Comparison of ENCODE assay signal across 10 cellular contexts in genomic region chr2:230650585-230651137, GRCh38.
DNase-seq lines count a peak whose midpoint lies in the region; ATAC-seq and FAIRE-seq lines count a peak whose summit lies in the region.
"Had no signal": no experiment of that assay in that cellular context is flagged by ENCODE, and none has a peak within 500 bp of the region (broad histone marks: within the 10 kb centered on the region; RNA-seq: fewer than 3 reads in every experiment).

No MANE protein-coding gene starts in this region.

- H3K27me3 ChIP-seq in ectodermal cell (ENCODE audit: control insufficient read depth, insufficient read depth, low read length, poor library complexity, severe bottlenecking), result no peaks in the 10 kb centered on the region

- H3K9me3 ChIP-seq in ectodermal cell (ENCODE audit: control insufficient read depth, low read length), result no peaks in the 10 kb centered on the region

- no peaks in the 10 kb centered on the region for H3K36me3 ChIP-seq in ectodermal cell (ENCODE audit: control insufficient read depth, insufficient read depth, low read length)

- peak; percentile 89 for ATAC-seq in HG03460 (IDR thresholded peaks at IDR 0.05; ENCODE audit: unreplicated experiment)
- no peak for ATAC-seq in activated CD4-positive, CD25-positive, alpha-beta regulatory T cell treated with anti-CD3 and anti-CD28 coated beads, Interleukin-2, amount 50 U/mL, for 24 hours

- peak; percentile 48 for DNase-seq in CMK (ENCODE audit: low read depth)
- no peak for DNase-seq in GM19239 (ENCODE audit: insufficient read length, low spot score)
- DNase-seq in activated CD4-positive, CD25-positive, alpha-beta regulatory T cell treated with anti-CD3 and anti-CD28 coated beads, Interleukin-2, amount 50 U/mL, for 72 hours, result no peak
- no peak for DNase-seq in activated CD4-positive, alpha-beta T cell treated with anti-CD3 and anti-CD28 coated beads for 1 hour
- DNase-seq in NCI-H345 (lab: John Stamatoyannopoulos, UW), result no peak
- DNase-seq: CD4-positive, alpha-beta memory T cell had no signal

- H3K4me1 ChIP-seq in ectodermal cell (ENCODE audit: control insufficient read depth, insufficient read depth, low read length), result peaks cover 9% of the 10 kb centered on the region

- H3K27ac ChIP-seq in ectodermal cell (ENCODE audit: insufficient read depth, low read depth, low read length, poor library complexity, severe bottlenecking), result peak overlapping the region; percentile 57

- WGBS in ectodermal cell, 2 experiments, result 76 to 77% methylated on average over 7 of the region's 7 CpGs

- no peak overlapping the region for H3K4me3 ChIP-seq in ectodermal cell (ENCODE audit: insufficient read depth, low read depth, low read length)

- FAIRE-seq in GM19239 (lab: Jason Lieb, UNC), result peak; percentile 96
- FAIRE-seq: endothelial cell of umbilical vein had no signal
